Comparison of ENCODE assay signal across 30 cellular contexts in the genomic region with DNA sequence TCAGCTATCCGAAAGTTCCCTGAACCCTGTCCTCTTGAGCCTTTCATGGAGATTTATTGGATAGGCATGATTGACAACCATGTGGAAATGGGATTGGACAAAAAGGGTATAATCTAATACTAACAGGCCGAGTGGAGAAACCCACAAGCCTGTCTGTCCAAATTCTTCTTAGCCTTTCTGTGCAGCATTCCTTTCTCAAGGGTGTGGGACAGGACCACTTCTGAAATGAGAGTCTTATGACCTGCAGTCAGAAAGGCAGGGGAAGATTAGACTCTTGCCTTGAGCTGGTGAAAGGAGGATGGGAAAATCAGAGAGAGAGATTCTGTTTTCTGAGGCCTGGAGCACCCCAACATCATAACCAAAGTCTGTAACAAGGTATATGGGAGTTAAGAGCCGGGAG.
"Had no signal": no experiment of that assay in that cellular context is flagged by ENCODE, and none has a peak within 500 bp of the region (broad histone marks: within the 10 kb centered on the region; RNA-seq: fewer than 3 reads in every experiment).

No MANE protein-coding gene starts in this region.

- H3K4me3 Mint-ChIP-seq: activated CD4-positive, alpha-beta memory T cell treated with anti-CD3 and anti-CD28 coated beads, Interleukin-2, amount 10 ng/mL, durations not matched to agents 7 days and 5 days; activated naive CD4-positive, alpha-beta T cell treated with anti-CD3 and anti-CD28 coated beads, Interleukin-2, amount 10 ng/mL, durations not matched to agents 7 days and 5 days; activated T-cell treated with anti-CD3 and anti-CD28 coated beads, Interleukin-2, amount 50 U/mL, for 24 hours; effector memory CD8-positive, alpha-beta T cell; mesothelial cell of epicardium; stimulated activated memory B cell treated with anti-CD40 and anti-IgM and Interleukin-4, amounts not matched to agents 10 μg/mL and 1 μg/mL and 100 μg/mL, for 72 hours; type B pancreatic cell had no signal

- H2AFZ ChIP-seq: hepatocyte had no signal

- H3K4me1 ChIP-seq: prostate gland had no signal

- H3K4me2 ChIP-seq: hepatocyte, smooth muscle cell had no signal

- H3K36me3 ChIP-seq: ascending aorta, gastroesophageal sphincter, pancreas, prostate gland, sigmoid colon, vagina, WERI-Rb-1 had no signal

- H3K27me3 ChIP-seq: ascending aorta, gastroesophageal sphincter, hepatocyte, pancreas, sigmoid colon, vagina had no signal

- DNase-seq: activated CD4-positive, alpha-beta memory T cell treated with anti-CD3 and anti-CD28 coated beads, Interleukin-2, amount 10 ng/mL, durations not matched to agents 7 days and 5 days; activated CD8-positive, alpha-beta memory T cell treated with anti-CD3 and anti-CD28 coated beads, Interleukin-2, amount 50 U/mL, for 48 hours; activated gamma-delta T cell; activated naive CD4-positive, alpha-beta T cell treated with anti-CD3 and anti-CD28 coated beads, Interleukin-2, amount 10 ng/mL, durations not matched to agents 7 days and 5 days; activated naive CD8-positive, alpha-beta T cell treated with anti-CD3 and anti-CD28 coated beads, Interleukin-2, amount 10 ng/mL, durations not matched to agents 7 days and 5 days; activated T-cell treated with anti-CD3 and anti-CD28 coated beads, Interleukin-2, amount 50 U/mL, for 24 hours; caudate nucleus; cortex of kidney; effector memory CD8-positive, alpha-beta T cell; islet precursor cell; left ventricle myocardium superior; naive thymus-derived CD4-positive, alpha-beta T cell; pancreas; retina; sigmoid colon; stimulated activated CD4-positive, alpha-beta T cell treated with anti-CD3 and anti-CD28 coated beads, Interleukin-4, amount 100 ng/mL, for 4 hours; stimulated activated CD8-positive, alpha-beta memory T cell treated with anti-CD3 and anti-CD28 coated beads, Interleukin-4, amount 100 ng/mL, for 48 hours; stimulated activated naive CD8-positive, alpha-beta T cell treated with anti-CD3 and anti-CD28 coated beads, Interleukin-15, amount 100 ng/mL, for 72 hours; substantia nigra; T1000; WERI-Rb-1 had no signal

- H3K36me3 Mint-ChIP-seq: mesothelial cell of epicardium; naive thymus-derived CD4-positive, alpha-beta T cell; stimulated activated memory B cell treated with anti-CD40 and anti-IgM and Interleukin-4, amounts not matched to agents 10 μg/mL and 1 μg/mL and 100 μg/mL, for 72 hours had no signal

- H3K27ac ChIP-seq: ascending aorta, gastroesophageal sphincter, hepatocyte, pancreas, prostate gland, sigmoid colon, vagina, WERI-Rb-1 had no signal

- H3K9me3 ChIP-seq: ascending aorta, gastroesophageal sphincter, pancreas, prostate gland, sigmoid colon, vagina had no signal

- H3K27me3 Mint-ChIP-seq: activated CD4-positive, alpha-beta memory T cell treated with anti-CD3 and anti-CD28 coated beads, Interleukin-2, amount 10 ng/mL, durations not matched to agents 7 days and 5 days; activated naive CD4-positive, alpha-beta T cell treated with anti-CD3 and anti-CD28 coated beads, Interleukin-2, amount 10 ng/mL, durations not matched to agents 7 days and 5 days; activated naive CD8-positive, alpha-beta T cell treated with anti-CD3 and anti-CD28 coated beads, Interleukin-2, amount 10 ng/mL, durations not matched to agents 7 days and 5 days; activated T-cell treated with anti-CD3 and anti-CD28 coated beads, Interleukin-2, amount 50 U/mL, for 24 hours; effector memory CD8-positive, alpha-beta T cell; stimulated activated memory B cell treated with anti-CD40 and anti-IgM and Interleukin-4, amounts not matched to agents 10 μg/mL and 1 μg/mL and 100 μg/mL, for 72 hours; stimulated activated naive CD8-positive, alpha-beta T cell treated with anti-CD3 and anti-CD28 coated beads, Interleukin-15, amount 100 ng/mL, for 72 hours; type B pancreatic cell had no signal

- H3K4me3 ChIP-seq: ascending aorta, gastroesophageal sphincter, hepatocyte, pancreas, prostate gland, sigmoid colon, smooth muscle cell, vagina had no signal

- ATAC-seq: gastroesophageal sphincter; left ventricle myocardium superior; stimulated activated memory B cell treated with anti-CD40 and anti-IgM and Interleukin-4, amounts not matched to agents 10 μg/mL and 1 μg/mL and 100 μg/mL, for 72 hours had no signal

- H3K9me3 Mint-ChIP-seq: activated CD4-positive, alpha-beta memory T cell treated with anti-CD3 and anti-CD28 coated beads, Interleukin-2, amount 10 ng/mL, durations not matched to agents 7 days and 5 days; activated naive CD4-positive, alpha-beta T cell treated with anti-CD3 and anti-CD28 coated beads, Interleukin-2, amount 10 ng/mL, durations not matched to agents 7 days and 5 days; activated naive CD8-positive, alpha-beta T cell treated with anti-CD3 and anti-CD28 coated beads, Interleukin-2, amount 10 ng/mL, durations not matched to agents 7 days and 5 days; activated T-cell treated with anti-CD3 and anti-CD28 coated beads, Interleukin-2, amount 50 U/mL, for 24 hours; effector memory CD8-positive, alpha-beta T cell; mesothelial cell of epicardium; naive thymus-derived CD4-positive, alpha-beta T cell; stimulated activated memory B cell treated with anti-CD40 and anti-IgM and Interleukin-4, amounts not matched to agents 10 μg/mL and 1 μg/mL and 100 μg/mL, for 72 hours; stimulated activated naive CD8-positive, alpha-beta T cell treated with anti-CD3 and anti-CD28 coated beads, Interleukin-15, amount 100 ng/mL, for 72 hours had no signal

- H3K27ac Mint-ChIP-seq: activated T-cell treated with anti-CD3 and anti-CD28 coated beads, Interleukin-2, amount 50 U/mL, for 24 hours; effector memory CD8-positive, alpha-beta T cell; mesothelial cell of epicardium; stimulated activated memory B cell treated with anti-CD40 and anti-IgM and Interleukin-4, amounts not matched to agents 10 μg/mL and 1 μg/mL and 100 μg/mL, for 72 hours; stimulated activated naive CD8-positive, alpha-beta T cell treated with anti-CD3 and anti-CD28 coated beads, Interleukin-15, amount 100 ng/mL, for 72 hours; type B pancreatic cell had no signal
